ENCODE assay signal across 8 cellular contexts in the genomic region with DNA sequence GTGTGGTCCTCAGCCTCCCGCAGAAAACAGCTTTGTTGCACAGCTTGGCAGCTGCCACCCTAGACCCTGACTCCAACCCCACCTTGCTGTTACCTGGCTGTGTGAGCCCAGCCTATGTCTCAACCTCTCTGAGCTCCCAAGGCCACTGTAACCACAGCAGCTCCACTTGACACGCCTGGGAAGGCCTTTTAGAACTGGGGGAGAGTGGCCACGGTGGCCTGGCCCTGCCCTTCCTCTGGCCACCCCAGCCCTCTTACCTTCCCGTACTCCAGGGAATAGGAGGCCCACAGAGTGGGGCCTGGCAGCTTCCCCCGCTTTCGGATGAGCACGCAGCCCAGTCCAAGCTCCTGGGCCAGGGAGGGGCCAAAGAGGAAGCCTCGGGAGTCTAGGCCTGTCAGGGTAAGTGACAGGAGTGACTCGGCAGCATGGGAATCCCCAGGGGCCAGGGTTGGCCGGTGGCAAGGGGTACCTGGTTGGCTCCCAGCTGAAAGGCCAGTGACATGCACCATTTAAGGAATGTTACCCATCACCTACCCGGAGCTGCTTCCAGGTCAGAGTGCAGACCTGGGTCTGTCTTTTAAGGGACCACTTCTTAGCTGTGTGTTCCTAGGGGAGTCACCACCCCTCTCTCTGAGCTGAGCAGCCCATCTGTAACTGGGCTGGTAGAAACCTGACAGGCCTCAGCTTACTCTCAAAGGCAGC. TPM values are rescaled to one million over a fixed set of nuclear protein-coding genes. Genes with fewer than 3 reads are reported as not detected.
DNase-seq lines count a peak whose midpoint lies in the region; ATAC-seq and TF ChIP-seq lines count a peak whose summit lies in the region.

No MANE protein-coding gene starts in this region.

- H3K36me3 ChIP-seq in Peyer's patch (peaks cover 0 to 18% (median 0%) of the 10 kb centered on the region in 3 donors), neutrophil (peaks cover 26% of the 10 kb centered on the region)

- H3K27me3 Mint-ChIP-seq in dendritic cell treated with granulocyte-macrophage colony-stimulating factor and Interleukin-4, amounts not matched to agents 40 ng/mL and 50 ng/mL, for 4 days: no peaks in the 10 kb centered on the region

- peaks cover 49% of the 10 kb centered on the region for H3K36me3 Mint-ChIP-seq in dendritic cell treated with granulocyte-macrophage colony-stimulating factor and Interleukin-4, amounts not matched to agents 40 ng/mL and 50 ng/mL, for 4 days (ENCODE audit: low read depth)

- H3K27ac ChIP-seq in Peyer's patch (peak overlapping the region; percentile 93 to 97 (median 94)), neutrophil (peak overlapping the region; percentile 82)

- no peaks in the 10 kb centered on the region for H3K27me3 ChIP-seq in Peyer's patch
- H3K27me3 ChIP-seq in neutrophil: no peaks in the 10 kb centered on the region

- H3K9me3 Mint-ChIP-seq in dendritic cell treated with granulocyte-macrophage colony-stimulating factor and Interleukin-4, amounts not matched to agents 40 ng/mL and 50 ng/mL, for 4 days: no peaks in the 10 kb centered on the region

- H3K4me3 Mint-ChIP-seq in dendritic cell treated with granulocyte-macrophage colony-stimulating factor and Interleukin-4, amounts not matched to agents 40 ng/mL and 50 ng/mL, for 4 days: peak overlapping the region; percentile 80

- intact Hi-C loops in dendritic cell treated with granulocyte-macrophage colony-stimulating factor and Interleukin-4, amounts not matched to agents 40 ng/mL and 50 ng/mL, for 4 days (cut with micrococcal nuclease): loop anchor here (5.0 kb wide), 3 partner anchors 127 to 407 kb away; partner anchors contain the start of gene ZNF778

- TF ChIP-seq CTCF in Peyer's patch (IDR thresholded peaks at IDR 0.05) (no peak), neutrophil (IDR thresholded peaks at IDR 0.05) (no peak)

- peak; percentile 57 for DNase-seq in DMS53 (lab: John Stamatoyannopoulos, UW)
- DNase-seq in DMS53 treated with DMSO at 0.1 percent for 48 hours (lab: John Stamatoyannopoulos, UW; ENCODE audit: unreplicated experiment): no peak
- no peak for DNase-seq in Peyer's patch
- DNase-seq in activated CD4-positive, CD25-positive, alpha-beta regulatory T cell (lab: John Stamatoyannopoulos, UW): no peak

- no peaks in the 10 kb centered on the region for H3K9me3 ChIP-seq in Peyer's patch
- no peaks in the 10 kb centered on the region for H3K9me3 ChIP-seq in neutrophil

- H3K4me1 Mint-ChIP-seq in dendritic cell treated with granulocyte-macrophage colony-stimulating factor and Interleukin-4, amounts not matched to agents 40 ng/mL and 50 ng/mL, for 4 days (ENCODE audit: low read depth): peaks cover 41% of the 10 kb centered on the region

- ATAC-seq in HG03469 (IDR thresholded peaks at IDR 0.05; ENCODE audit: unreplicated experiment) (no peak), GM18517 (IDR thresholded peaks at IDR 0.05; ENCODE audit: unreplicated experiment) (no peak)

- H3K27ac Mint-ChIP-seq in dendritic cell treated with granulocyte-macrophage colony-stimulating factor and Interleukin-4, amounts not matched to agents 40 ng/mL and 50 ng/mL, for 4 days: peak overlapping the region; percentile 88

- H3K4me3 ChIP-seq in Peyer's patch: peak overlapping the region; percentile 77 to 91 (median 84)
- no peak overlapping the region for H3K4me3 ChIP-seq in neutrophil (ENCODE audit: low read depth in 1 of 2, low read length in 1 of 2)

- no peak for TF ChIP-seq POLR2A in Peyer's patch (IDR thresholded peaks at IDR 0.05)

- H3K4me1 ChIP-seq in Peyer's patch (peaks cover 0 to 29% (median 19%) of the 10 kb centered on the region in 4 donors), neutrophil (ENCODE audit: control insufficient read depth in 1 of 2, insufficient read depth in 1 of 2, low read depth in 1 of 2, low read length in 1 of 2) (peaks cover 33 to 40% of the 10 kb centered on the region in 2 experiments)

RNA-seq across cellular contexts. Expression of gene APRT, which starts 1.4 kb away (rescaled TPM):
- 100 to 1,000 TPM; 109 to 190 (median 122) TPM for total RNA-seq in Peyer's patch

RNA-seq across cellular contexts. Expression of gene CDT1, which starts 6.7 kb away (rescaled TPM):
- 10 to 100 TPM in 2 of 4 donors, 1 to 10 TPM in 2; 7.9 to 28.1 (median 10.1) TPM for total RNA-seq in Peyer's patch

RNA-seq across cellular contexts. Expression of gene PIEZO1, which starts 25.3 kb away (rescaled TPM):
- 100 to 1,000 TPM in 3 of 4 donors, 10 to 100 TPM in 1; 76.9 to 218 (median 183) TPM for total RNA-seq in Peyer's patch

RNA-seq across cellular contexts. Expression of gene GALNS, which starts 46.4 kb away (rescaled TPM):
- 100 to 1,000 TPM in 3 of 4 donors, 10 to 100 TPM in 1; 46.4 to 180 (median 133) TPM for total RNA-seq in Peyer's patch

RNA-seq across cellular contexts. Expression of gene TRAPPC2L, which starts 46.6 kb away (rescaled TPM):
- 10 to 100 TPM; 20.4 to 47.9 (median 35.4) TPM for total RNA-seq in Peyer's patch

Comparison
In these comparisons a context has a peak if more than half of its experiments do, and no peak if none do; other contexts are left out.
1. H3K4me3 ChIP-seq: peak in Peyer's patch (4 of 4); none in neutrophil (0 of 2).